ENCODE assay signal across 9 cellular contexts in genomic region chr13:98575876-98576214, GRCh38. TPM values are rescaled to one million over a fixed set of nuclear protein-coding genes. Genes with fewer than 3 reads are reported as not detected.
DNase-seq lines count a peak whose midpoint lies in the region; ATAC-seq and TF ChIP-seq lines count a peak whose summit lies in the region.
"Had no signal": no experiment of that assay in that cellular context is flagged by ENCODE, and none has a peak within 500 bp of the region (broad histone marks: within the 10 kb centered on the region; RNA-seq: fewer than 3 reads in every experiment).

No MANE protein-coding gene starts in this region.

- no peak for TF ChIP-seq CTCF in adrenal gland (IDR thresholded peaks at IDR 0.05)
- TF ChIP-seq CTCF in liver (IDR thresholded peaks at IDR 0.05; ENCODE audit: low read depth, low read length, missing input control) = no peak
- no peak for TF ChIP-seq CTCF in tibial artery (IDR thresholded peaks at IDR 0.05)

- peak in 1 of 2 donors; percentile 6 for TF ChIP-seq RAD21 in liver (IDR thresholded peaks at IDR 0.05)

- intact Hi-C loops in adrenal gland (cut with DNase I) = loop anchor here in 1 of 2 donors (10.0 kb wide), 2 partner anchors 51 to 91 kb away; no protein-coding TSS in a partner anchor
- intact Hi-C loops in tibial artery (cut with DNase I; ENCODE audit: low total_unique reads) = loop anchor here (5.0 kb wide), 1 partner anchor 74 kb away; no protein-coding TSS in a partner anchor

- no peak for ATAC-seq in activated T-cell treated with anti-CD3 and anti-CD28 coated beads, Interleukin-2, amount 50 U/mL, for 4 hours
- ATAC-seq in GM19397 (IDR thresholded peaks at IDR 0.05; ENCODE audit: unreplicated experiment) (no peak), HG02678 (IDR thresholded peaks at IDR 0.05; ENCODE audit: unreplicated experiment) (no peak)

- no peaks in the 10 kb centered on the region for H3K36me3 ChIP-seq in adrenal gland (replicated peaks in 1 of 2)
- no peaks in the 10 kb centered on the region for H3K36me3 ChIP-seq in liver (ENCODE audit: control insufficient read depth in 4 of 4, insufficient read depth in 3 of 4, low read depth in 1 of 4, low read length in 3 of 4)
- H3K36me3 ChIP-seq in tibial artery = no peaks in the 10 kb centered on the region

- peak overlapping the region; percentile 89 for H3K4me3 Mint-ChIP-seq in activated T-cell treated with anti-CD3 and anti-CD28 coated beads, Interleukin-2, amount 50 U/mL, for 4 hours

- H3K4me1 ChIP-seq in adrenal gland (replicated peaks in 1 of 2) (peaks cover 5 to 49% of the 10 kb centered on the region in 2 donors), liver (ENCODE audit: control insufficient read depth in 4 of 4, insufficient read depth in 4 of 4, low read length in 3 of 4) (peaks cover 1 to 52% (median 34%) of the 10 kb centered on the region in 4 donors), tibial artery (peaks cover 0 to 53% (median 27%) of the 10 kb centered on the region in 4 donors)

- H3K4me3 ChIP-seq in adrenal gland = peak overlapping the region; percentile 62 to 96 (median 79)
- H3K4me3 ChIP-seq in liver (ENCODE audit: low read depth in 1 of 3, low read length in 3 of 3) = peak overlapping the region; percentile 72 to 98 (median 84)
- peak overlapping the region; percentile 78 to 79 for H3K4me3 ChIP-seq in tibial artery

- H3K9me3 Mint-ChIP-seq in activated T-cell treated with anti-CD3 and anti-CD28 coated beads, Interleukin-2, amount 50 U/mL, for 4 hours = no peaks in the 10 kb centered on the region

- peaks cover 6% of the 10 kb centered on the region for H3K36me3 Mint-ChIP-seq in activated T-cell treated with anti-CD3 and anti-CD28 coated beads, Interleukin-2, amount 50 U/mL, for 4 hours (ENCODE audit: insufficient read depth)

- H3K27me3 ChIP-seq in adrenal gland (no peaks in the 10 kb centered on the region), liver (ENCODE audit: control insufficient read depth in 4 of 4, insufficient read depth in 4 of 4, low read length in 3 of 4) (no peaks in the 10 kb centered on the region), tibial artery (no peaks in the 10 kb centered on the region)

- H3K27me3 Mint-ChIP-seq in activated T-cell treated with anti-CD3 and anti-CD28 coated beads, Interleukin-2, amount 50 U/mL, for 4 hours (ENCODE audit: low read depth) = no peaks in the 10 kb centered on the region

- TF ChIP-seq POLR2A in adrenal gland (IDR thresholded peaks at IDR 0.05) = no peak

- no peak for DNase-seq in activated T-cell treated with anti-CD3 and anti-CD28 coated beads, Interleukin-2, amount 50 U/mL, for 4 hours
- DNase-seq in activated T-cell treated with anti-CD3 and anti-CD28 coated beads, Interleukin-2, amount 50 U/mL, for 48 hours = no peak
- DNase-seq in adrenal gland (no peak), tibial artery (no peak), AG08396 (ENCODE audit: low spot score) (no peak)
- DNase-seq: NCI-H226 had no signal

- no peaks in the 10 kb centered on the region for H3K9me3 ChIP-seq in adrenal gland (replicated peaks in 1 of 3)
- no peaks in the 10 kb centered on the region for H3K9me3 ChIP-seq in liver (ENCODE audit: control insufficient read depth in 4 of 4, low read length in 3 of 4)
- H3K9me3 ChIP-seq in tibial artery = no peaks in the 10 kb centered on the region

- peaks cover 47% of the 10 kb centered on the region for H3K4me1 Mint-ChIP-seq in activated T-cell treated with anti-CD3 and anti-CD28 coated beads, Interleukin-2, amount 50 U/mL, for 4 hours (ENCODE audit: low read depth)

- H3K9ac ChIP-seq in liver (ENCODE audit: low read depth in 1 of 2, low read length in 2 of 2) = peak overlapping the region; percentile 89 to 99

- H3K27ac ChIP-seq in adrenal gland (peak overlapping the region; percentile 44 to 100 (median 90)), liver (ENCODE audit: low read depth in 1 of 2, low read length in 2 of 2) (peak overlapping the region; percentile 81 to 94), tibial artery (peak overlapping the region; percentile 90 to 93)

- 0 to 1% (median 1%) methylated on average over 7 to 17 of the region's 17 CpGs for WGBS in adrenal gland, 4 donors
- under 1% methylated on average over 17 of the region's 17 CpGs for WGBS in liver

TF ChIP-seq in liver, 16 proteins besides CTCF, POLR2A, EP300 and RAD21:
- TF ChIP-seq YY1 (IDR thresholded peaks at IDR 0.05) (peak; percentile 2), ATF3 (IDR thresholded peaks at IDR 0.05) (no peak)

RNA-seq across cellular contexts. Expression of gene STK24, which starts 1.1 kb away (rescaled TPM):
- 100 to 1,000 TPM; 135 to 152 (median 142) TPM for total RNA-seq in activated T-cell treated with anti-CD3 and anti-CD28 coated beads, Interleukin-2, amount 50 U/mL, for 4 hours
- 10 to 100 TPM; 35.9 to 72.2 (median 58.7) TPM for total RNA-seq in adrenal gland
- polyA plus RNA-seq in adrenal gland = 10 to 100 TPM; 17.7 to 69.6 (median 26.3) TPM
- 10 to 100 TPM; 16.3 to 43.3 TPM for total RNA-seq in liver
- polyA plus RNA-seq in liver = 10 to 100 TPM in 1 of 2 donors, 1 to 10 TPM in 1; 6.4 to 13.4 TPM
